ENCODE assay signal across 8 cellular contexts in genomic region chr1:192807968-192808587, GRCh38. TPM values are rescaled to one million over a fixed set of nuclear protein-coding genes. Genes with fewer than 3 reads are reported as not detected.
A peak's percentile ranks its signal among the peaks of the same experiment; 100 is the strongest.
DNase-seq lines count a peak whose midpoint lies in the region; ATAC-seq, FAIRE-seq and TF ChIP-seq lines count a peak whose summit lies in the region.

No MANE protein-coding gene starts in this region.

- WGBS in GM12878 (ENCODE audit: insufficient coverage, insufficient replicate concordance, low lambda C conversion rate, missing lambda C conversion rate), result 1% methylated on average over 13 of the region's 13 CpGs
- 0 to 3% (median 1%) methylated on average over 12 to 13 of the region's 13 CpGs for whole genome bisulfite sequencing in stomach, 5 donors

- no peaks in the 10 kb centered on the region for H4K20me1 ChIP-seq in DND-41 (ENCODE audit: insufficient read depth, low read length)
- no peaks in the 10 kb centered on the region for H4K20me1 ChIP-seq in GM12878 (ENCODE audit: control insufficient read depth, insufficient read depth)

- H3K36me3 ChIP-seq in DND-41 (ENCODE audit: insufficient read depth, low read length), result no peaks in the 10 kb centered on the region
- H3K36me3 ChIP-seq in MG63, result no peaks in the 10 kb centered on the region
- H3K36me3 ChIP-seq in GM12878 (ENCODE audit: control insufficient read depth in 2 of 2, insufficient read depth in 2 of 2, low read length in 1 of 2), result no peaks in the 10 kb centered on the region
- H3K36me3 ChIP-seq in stomach, result peaks cover 0 to 18% (median 12%) of the 10 kb centered on the region in 4 donors

- H3K4me2 ChIP-seq in DND-41 (ENCODE audit: insufficient read depth, low read length) (peak overlapping the region; percentile 98), GM12878 (ENCODE audit: control insufficient read depth, insufficient read depth) (peak overlapping the region; percentile 52)

- H3K27ac ChIP-seq in DND-41 (ENCODE audit: low read length) (no peak overlapping the region), GM12878 (ENCODE audit: control insufficient read depth, insufficient read depth) (no peak overlapping the region), stomach (peak overlapping the region; percentile 90 to 99 (median 95))

- TSS peak; percentile 86 for BruUV-seq in GM12878 (replicated peaks; lab: Mats Ljungman, UMichigan)

- ATAC-seq in DND-41 (ENCODE audit: insufficient read depth, low read depth), result peak; percentile 4; the same call in 1 of the 3 replicates
- ATAC-seq in GM12878, result no peak
- no peak for ATAC-seq in GM18867 (IDR thresholded peaks at IDR 0.05; ENCODE audit: unreplicated experiment)
- no peak for ATAC-seq in GM21786 (IDR thresholded peaks at IDR 0.05; ENCODE audit: unreplicated experiment)

- no peak for TF ChIP-seq RAD21 in GM12878 (IDR thresholded peaks at IDR 0.05; ENCODE audit: insufficient read depth, low read depth, low read length)

- intact Hi-C loops in GM12878 (cut with micrococcal nuclease; ENCODE audit: unreplicated experiment) (loop anchor here (2.0 to 5.0 kb wide), 2 partner anchors 196 to 313 kb away; no protein-coding TSS in a partner anchor), stomach (cut with DNase I; ENCODE audit: low total_unique reads) (no loop called here)

- H3K79me2 ChIP-seq in DND-41 (ENCODE audit: insufficient read depth, low read length) (no peaks in the 10 kb centered on the region), GM12878 (ENCODE audit: control insufficient read depth, insufficient read depth, low read length) (no peaks in the 10 kb centered on the region)

- no peaks in the 10 kb centered on the region for H3K9me3 ChIP-seq in DND-41 (ENCODE audit: insufficient read depth, low read length, severe bottlenecking)
- H3K9me3 ChIP-seq in MG63, result no peaks in the 10 kb centered on the region
- no peaks in the 10 kb centered on the region for H3K9me3 ChIP-seq in GM12878 (replicated peaks; ENCODE audit: control insufficient read depth, insufficient read depth, low read length)
- H3K9me3 ChIP-seq in stomach, result no peaks in the 10 kb centered on the region

- H3K4me1 ChIP-seq in DND-41 (ENCODE audit: insufficient read depth, low read length) (peaks cover 20% of the 10 kb centered on the region), GM12878 (ENCODE audit: control insufficient read depth, insufficient read depth, low read length) (peaks cover 11% of the 10 kb centered on the region), stomach (peaks cover 0 to 55% (median 22%) of the 10 kb centered on the region in 4 donors)

- TF ChIP-seq CTCF in DND-41 (IDR thresholded peaks at IDR 0.05; ENCODE audit: borderline replicate concordance, extremely low read depth, low read length, poor library complexity, severe bottlenecking) (no peak), GM12878 (IDR thresholded peaks at IDR 0.05 in 2 of 3, conservative IDR thresholded peaks at IDR 0.05 in 1 of 3; ENCODE audit: control insufficient read depth in 2 of 3, extremely low read depth in 1 of 3, insufficient read depth in 1 of 3, low read depth in 3 of 3, low read length in 3 of 3) (no peak), stomach (IDR thresholded peaks at IDR 0.05) (no peak)

- no peak for TF ChIP-seq EP300 in GM12878 (IDR thresholded peaks at IDR 0.05; ENCODE audit: borderline replicate concordance in 1 of 2, control insufficient read depth in 1 of 2, low read depth in 2 of 2, low read length in 2 of 2)
- TF ChIP-seq EP300 in stomach (IDR thresholded peaks at IDR 0.05), result no peak

- H3K4me3 ChIP-seq in DND-41 (ENCODE audit: low read depth in 1 of 2, low read length in 2 of 2) (peak overlapping the region in 1 of 2 experiments; percentile 70; a peak in 3 of 4 replicates), MG63 (peak overlapping the region; percentile 76), GM12878 (peak overlapping the region; percentile 66), stomach (peak overlapping the region; percentile 64 to 76 (median 70))

- no peak for DNase-seq in DND-41
- DNase-seq in MG63, result no peak
- no peak for DNase-seq in GM12878 (ENCODE audit: low read depth, low spot score)
- peak; percentile 56 for DNase-seq in kidney glomerular epithelial cell (lab: John Stamatoyannopoulos, UW)
- no peak for DNase-seq in stomach
- no peak for DNase-seq in middle frontal gyrus (ENCODE audit: extremely low spot score, low spot score)

- TF ChIP-seq POLR2A in GM12878 (IDR thresholded peaks at IDR 0.05; ENCODE audit: low read depth, low read length) (no peak), stomach (IDR thresholded peaks at IDR 0.05) (no peak)

- SMC1A ChIA-PET in GM12878 (lab: Charles Lee; ENCODE audit: uncharacterized antibody, unreplicated experiment), result interaction anchor here (1.0 to 13.8 kb wide), 20 partner anchors 7 to 333 kb away, joined by 3 to 114 read pairs (median 7); partner anchors contain the start of genes CDC73, RO60 and UCHL5

- in situ Hi-C loops in GM12878 (cut with MboI), result loop anchor here (5.0 kb wide), 1 partner anchor 209 kb away; no protein-coding TSS in a partner anchor

- H3K9ac ChIP-seq in DND-41 (ENCODE audit: low read depth, low read length), result peak overlapping the region; percentile 51
- peak overlapping the region; percentile 17; the same call in 1 of the 2 replicates for H3K9ac ChIP-seq in GM12878 (ENCODE audit: control insufficient read depth, insufficient read depth, low read length)

- FAIRE-seq in GM12878 (lab: Jason Lieb, UNC), result no peak

- H2AFZ ChIP-seq in DND-41 (ENCODE audit: low read depth, low read length), result peak overlapping the region; percentile 89
- H2AFZ ChIP-seq in GM12878 (ENCODE audit: control insufficient read depth, low read depth, low read length), result peak overlapping the region; percentile 77

- RAD21 ChIA-PET in GM12878 (lab: Charles Lee; ENCODE audit: unreplicated experiment), result interaction anchor here (1.0 to 6.2 kb wide), 14 partner anchors 75 to 332 kb away, joined by 3 to 61 read pairs (median 4); no protein-coding TSS in a partner anchor

- POLR2A ChIA-PET in GM12878 (lab: Charles Lee), result interaction anchor here (1.8 kb wide), 1 partner anchor 248 kb away, joined by 6 read pairs; no protein-coding TSS in a partner anchor

- CTCF ChIA-PET in GM12878 (lab: Yijun Ruan, JAX), result interaction anchor here (0.9 to 13.5 kb wide), 26 partner anchors 7 to 356 kb away, joined by 3 to 168 read pairs (median 7); partner anchors contain the start of gene CDC73

- H3K27me3 ChIP-seq in DND-41 (ENCODE audit: insufficient read depth, low read length, poor library complexity) (peaks cover 7% of the 10 kb centered on the region), MG63 (no peaks in the 10 kb centered on the region), GM12878 (replicated peaks in 1 of 2; ENCODE audit: control insufficient read depth in 2 of 2, insufficient read depth in 2 of 2, low read length in 1 of 2) (peaks cover 0 to 5% of the 10 kb centered on the region in 2 experiments; a peak in 2 of 4 replicates), stomach (no peaks in the 10 kb centered on the region)

RNA-seq across cellular contexts. Expression of gene RGS2, which starts 0.8 kb away (rescaled TPM):
- total RNA-seq in MG63 (2014; rRNA removed; shearing (Covaris generic); ENCODE audit: low replicate concordance), result 0.20 TPM in 1 of 2 replicates, not detected in the other
- 2.2 and 3.1 TPM in 2 replicates for total RNA-seq in GM12878 (2013; cell fraction: nucleolus; rRNA removed)
- total RNA-seq in GM12878 (2014; rRNA removed) (0.96 and 1.5 TPM in 2 replicates), GM12878 (2014; rRNA removed; fragmentation: Illumina TruSeq; extraction: Trizol) (1.3 and 1.4 TPM in 2 replicates), GM12878 (2021) (0.53 and 1.0 TPM in 2 replicates), stomach (100 to 1,000 TPM in 2 of 5 donors, 10 to 100 TPM in 3; 40.6 to 150 (median 95.1) TPM)
- 6.2 TPM for polyA plus RNA-seq in GM12878 (2011; ENCODE audit: low read depth)
- polyA plus RNA-seq in GM12878 (2011; rRNA removed) (0.41 and 0.69 TPM in 2 replicates), GM12878 (2014; fragmentation: Illumina TruSeq; extraction: Trizol) (1.0 and 1.8 TPM in 2 replicates), GM12878 (2014; fragmentation: Nextera tagmentation; extraction: Ambion mirVana) (1 to 10 TPM; 1.9 to 2.3 TPM), GM12878 (2014; rRNA removed) (0.27 and 1.3 TPM in 2 replicates), GM12878 (2016; fragmentation: Nextera tagmentation; extraction: Ambion mirVana) (under 1 TPM; 0.44 to 0.76 TPM), stomach (100 to 1,000 TPM in 2 of 3 donors, 10 to 100 TPM in 1; 85.7 to 204 (median 107) TPM)
- 0.13 TPM in 1 of 2 replicates, not detected in the other for polyA plus RNA-seq in GM12878 (2011; cell fraction: cytosol; rRNA removed)
- 0.21 and 0.32 TPM in 2 replicates for polyA plus RNA-seq in GM12878 (2011; cell fraction: nucleus; rRNA removed)
- 5.9 and 11.7 TPM in 2 replicates for polyA plus RNA-seq in GM12878 (2012)
- polyA minus RNA-seq in GM12878 (2011; rRNA and poly(A)+ RNA removed), result not detected in 2 replicates
- polyA minus RNA-seq in GM12878 (2011; cell fraction: cytosol; rRNA and poly(A)+ RNA removed), result 10.0 and 10.3 TPM in 2 replicates
- 0.48 and 0.77 TPM in 2 replicates for polyA minus RNA-seq in GM12878 (2011; cell fraction: nucleus; rRNA and poly(A)+ RNA removed)

Comparison
In these comparisons a context has a peak if more than half of its experiments do, and no peak if none do; other contexts are left out.
1. H3K27ac ChIP-seq: peak in stomach (5 of 5); none in DND-41 (single experiment) and GM12878 (single experiment).
2. RNA of gene RGS2, which starts 0.8 kb away (total RNA-seq): 40.6 to 150 TPM in stomach; 0.53 to 3.1 TPM in GM12878 and 0.20 TPM in MG63; every median in the first group is over 10 times any median in the second.